ENCODE assay signal across 12 cellular contexts in the genomic region with DNA sequence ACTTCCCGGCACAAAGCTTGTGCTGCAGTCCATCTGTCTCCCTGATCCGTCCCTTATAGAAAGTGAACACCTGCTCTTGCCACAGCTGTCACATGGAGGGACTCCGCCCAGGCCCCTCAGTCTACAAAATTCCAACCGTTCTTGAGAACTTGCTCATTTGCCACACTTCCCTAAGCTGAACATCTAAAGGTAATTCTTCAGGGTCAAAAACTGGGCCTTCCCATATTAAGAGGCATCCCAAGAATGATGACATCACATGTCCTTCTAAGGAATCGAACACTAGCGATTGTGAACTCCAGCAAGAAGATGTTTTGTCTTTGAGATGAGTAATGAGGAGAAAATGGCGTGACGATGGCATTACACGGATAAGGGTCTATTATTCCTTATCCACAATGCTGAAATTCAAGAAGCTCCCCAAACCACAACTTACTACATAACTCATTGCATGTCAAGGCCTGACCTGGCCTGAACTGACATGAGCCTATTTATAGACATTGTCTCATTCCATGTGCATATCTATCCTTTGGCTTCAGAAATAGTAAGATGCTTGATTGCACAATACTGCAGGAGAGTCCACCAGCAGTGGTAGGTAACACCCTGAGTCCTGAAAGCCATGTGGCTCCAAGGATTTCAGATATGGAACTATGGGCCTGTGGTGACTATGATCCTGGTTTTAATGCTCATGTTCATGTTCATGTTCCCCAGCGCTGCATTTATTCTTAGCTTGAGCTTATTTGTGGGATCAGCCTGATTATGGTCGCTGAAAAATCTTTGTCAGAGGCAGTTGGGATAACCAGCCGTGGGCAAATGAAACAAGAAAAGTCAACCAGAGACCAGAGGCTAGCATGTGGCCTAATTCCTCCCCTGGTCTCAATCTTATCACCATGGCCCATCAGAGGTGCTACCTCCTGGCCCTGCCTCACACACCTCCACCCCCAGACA.
DNase-seq lines count a peak whose midpoint lies in the region; ATAC-seq and TF ChIP-seq lines count a peak whose summit lies in the region.
"Had no signal": no experiment of that assay in that cellular context is flagged by ENCODE, and none has a peak within 500 bp of the region (broad histone marks: within the 10 kb centered on the region; RNA-seq: fewer than 3 reads in every experiment).

No MANE protein-coding gene starts in this region.

- CTCF ChIA-PET in RWPE1 (lab: Yijun Ruan, JAX): interaction anchor here (0.7 kb wide), 1 partner anchor 18 kb away, joined by 4 read pairs; no protein-coding TSS in a partner anchor
- CTCF ChIA-PET in activated CD4-positive, alpha-beta T cell treated with anti-CD3 and anti-CD28 coated beads, Interleukin-2, amount 10 ng/mL, durations not matched to agents 7 days and 5 days (lab: Charles Lee): interaction anchor here (1.8 kb wide), 1 partner anchor 17 kb away, joined by 3 read pairs; no protein-coding TSS in a partner anchor

- no peak for TF ChIP-seq CTCF in RWPE1 (conservative IDR thresholded peaks at IDR 0.05; ENCODE audit: low read depth)
- TF ChIP-seq CTCF in fibroblast of the aortic adventitia (IDR thresholded peaks at IDR 0.05; ENCODE audit: insufficient read depth, low read length): no peak

- no peak overlapping the region for H3K4me3 Mint-ChIP-seq in activated CD4-positive, alpha-beta T cell treated with anti-CD3 and anti-CD28 coated beads, Interleukin-2, amount 10 ng/mL, durations not matched to agents 7 days and 5 days
- H3K4me3 Mint-ChIP-seq: stimulated activated effector memory CD8-positive, alpha-beta T cell treated with anti-CD3 and anti-CD28 coated beads, Interleukin-12 subunit alpha, Interleukin-12 subunit beta, amount 100 ng/mL, for 72 hours had no signal

- DNase-seq in NCI-H748 (lab: John Stamatoyannopoulos, UW; ENCODE audit: unreplicated experiment): peak; percentile 34
- DNase-seq in NCI-H748 treated with DMSO at 0.1 percent for 48 hours (lab: John Stamatoyannopoulos, UW): no peak
- peak; percentile 91 for DNase-seq in RWPE1 (ENCODE audit: low spot score)
- peak; percentile 81 for DNase-seq in fibroblast of the aortic adventitia (ENCODE audit: low read depth)
- peak; percentile 74 for DNase-seq in stromal cell of bone marrow (ENCODE audit: low read depth)
- no peak for DNase-seq in activated CD8-positive, alpha-beta memory T cell treated with anti-CD3 and anti-CD28 coated beads for 24 hours
- no peak for DNase-seq in activated CD4-positive, alpha-beta T cell treated with anti-CD3 and anti-CD28 coated beads, Interleukin-2, amount 10 ng/mL, durations not matched to agents 7 days and 5 days
- DNase-seq: 8988T; activated T-cell treated with anti-CD3 and anti-CD28 coated beads, Interleukin-2, amount 50 U/mL, for 1 hour had no signal

- H3K4me1 Mint-ChIP-seq in activated CD4-positive, alpha-beta T cell treated with anti-CD3 and anti-CD28 coated beads, Interleukin-2, amount 10 ng/mL, durations not matched to agents 7 days and 5 days: peaks cover 2% of the 10 kb centered on the region

- H3K27ac Mint-ChIP-seq in activated CD4-positive, alpha-beta T cell treated with anti-CD3 and anti-CD28 coated beads, Interleukin-2, amount 10 ng/mL, durations not matched to agents 7 days and 5 days: no peak overlapping the region
- H3K27ac Mint-ChIP-seq: stimulated activated effector memory CD8-positive, alpha-beta T cell treated with anti-CD3 and anti-CD28 coated beads, Interleukin-12 subunit alpha, Interleukin-12 subunit beta, amount 100 ng/mL, for 72 hours had no signal

- peak overlapping the region; percentile 79 for H3K27ac ChIP-seq in RWPE1
- H3K27ac ChIP-seq: esophagus muscularis mucosa had no signal

- POLR2A ChIA-PET in RWPE1 (lab: Yijun Ruan, JAX; ENCODE audit: low non-redundant PET): interaction anchor here (0.5 to 0.6 kb wide), 2 partner anchors 83 to 510 kb away, joined by 3 to 6 read pairs; no protein-coding TSS in a partner anchor
- POLR2A ChIA-PET in activated CD4-positive, alpha-beta T cell treated with anti-CD3 and anti-CD28 coated beads, Interleukin-2, amount 10 ng/mL, durations not matched to agents 7 days and 5 days (lab: Charles Lee): interaction anchor here (0.7 kb wide), 1 partner anchor 853 kb away, joined by 3 read pairs; no protein-coding TSS in a partner anchor

- no peaks in the 10 kb centered on the region for H3K27me3 Mint-ChIP-seq in activated CD4-positive, alpha-beta T cell treated with anti-CD3 and anti-CD28 coated beads, Interleukin-2, amount 10 ng/mL, durations not matched to agents 7 days and 5 days

- no peak for ATAC-seq in HG03095 (IDR thresholded peaks at IDR 0.05; ENCODE audit: unreplicated experiment)
- ATAC-seq: stimulated activated effector memory CD8-positive, alpha-beta T cell treated with anti-CD3 and anti-CD28 coated beads, Interleukin-12 subunit alpha, Interleukin-12 subunit beta, amount 100 ng/mL, for 72 hours had no signal

- H3K36me3 Mint-ChIP-seq in activated CD4-positive, alpha-beta T cell treated with anti-CD3 and anti-CD28 coated beads, Interleukin-2, amount 10 ng/mL, durations not matched to agents 7 days and 5 days (ENCODE audit: low read depth): no peaks in the 10 kb centered on the region
- H3K36me3 Mint-ChIP-seq: stimulated activated effector memory CD8-positive, alpha-beta T cell treated with anti-CD3 and anti-CD28 coated beads, Interleukin-12 subunit alpha, Interleukin-12 subunit beta, amount 100 ng/mL, for 72 hours had no signal

- H3K4me3 ChIP-seq in fibroblast of the aortic adventitia (ENCODE audit: low read depth, low read length): no peak overlapping the region
- H3K4me3 ChIP-seq: esophagus muscularis mucosa had no signal

- peaks cover 6% of the 10 kb centered on the region for H3K9me3 Mint-ChIP-seq in activated CD4-positive, alpha-beta T cell treated with anti-CD3 and anti-CD28 coated beads, Interleukin-2, amount 10 ng/mL, durations not matched to agents 7 days and 5 days
- H3K9me3 Mint-ChIP-seq: stimulated activated effector memory CD8-positive, alpha-beta T cell treated with anti-CD3 and anti-CD28 coated beads, Interleukin-12 subunit alpha, Interleukin-12 subunit beta, amount 100 ng/mL, for 72 hours had no signal

Comparison
In these comparisons a context has a peak if more than half of its experiments do, and no peak if none do; other contexts are left out.
1. DNase-seq: peak in NCI-H748 (single experiment), RWPE1 (single experiment), fibroblast of the aortic adventitia (single experiment) and stromal cell of bone marrow (single experiment); none in NCI-H748 treated with DMSO at 0.1 percent for 48 hours (single experiment), activated CD8-positive, alpha-beta memory T cell treated with anti-CD3 and anti-CD28 coated beads for 24 hours (single experiment) and activated CD4-positive, alpha-beta T cell treated with anti-CD3 and anti-CD28 coated beads, Interleukin-2, amount 10 ng/mL, durations not matched to agents 7 days and 5 days (single experiment).